20 cellular contexts compared by ENCODE assay signal in the genomic region with DNA sequence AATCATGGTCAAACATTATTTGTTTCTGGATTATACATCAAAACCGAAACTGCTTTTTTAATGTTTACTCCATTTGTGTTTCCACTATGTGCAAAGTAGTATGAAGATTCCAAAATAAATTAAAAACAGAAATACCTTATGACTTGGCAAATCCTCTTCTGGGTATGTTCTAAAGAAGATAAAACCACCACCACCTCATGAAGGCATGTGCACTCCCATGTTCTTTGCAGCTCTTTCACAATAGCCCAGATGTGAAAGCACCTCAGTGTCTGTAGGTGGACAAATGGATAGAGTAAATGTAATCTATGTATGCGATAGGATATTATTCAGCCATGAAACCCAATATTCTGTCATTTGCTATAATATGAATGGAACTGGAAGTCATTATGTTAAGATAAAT.
DNase-seq lines count a peak whose midpoint lies in the region; ATAC-seq lines count a peak whose summit lies in the region.
"Had no signal": no experiment of that assay in that cellular context is flagged by ENCODE, and none has a peak within 500 bp of the region (broad histone marks: within the 10 kb centered on the region; RNA-seq: fewer than 3 reads in every experiment).

No MANE protein-coding gene starts in this region.

- no peaks in the 10 kb centered on the region for H3K4me1 ChIP-seq in CD8-positive, alpha-beta memory T cell (ENCODE audit: insufficient read depth, low read length)

- H3K27me3 ChIP-seq in CD8-positive, alpha-beta memory T cell (ENCODE audit: insufficient read depth, low read length, poor library complexity, severe bottlenecking) = no peaks in the 10 kb centered on the region

- no peaks in the 10 kb centered on the region for H3K36me3 ChIP-seq in CD8-positive, alpha-beta memory T cell (ENCODE audit: insufficient read depth, low read length)

- ATAC-seq in activated CD4-positive, alpha-beta T cell treated with anti-CD3 and anti-CD28 coated beads for 36 hours = peak; percentile 75
- peak; percentile 81 for ATAC-seq in stimulated activated effector memory CD8-positive, alpha-beta T cell treated with anti-CD3 and anti-CD28 coated beads, Interleukin-12 subunit alpha, Interleukin-12 subunit beta, amount 100 ng/mL, for 72 hours
- no peak for ATAC-seq in HG02981 (IDR thresholded peaks at IDR 0.05; ENCODE audit: unreplicated experiment)
- ATAC-seq: HepG2 had no signal

- CTCF ChIA-PET in activated CD4-positive, alpha-beta T cell treated with anti-CD3 and anti-CD28 coated beads for 36 hours (lab: Charles Lee) = interaction anchor here (1.6 kb wide), 2 partner anchors 68 to 115 kb away, joined by 4 read pairs; no protein-coding TSS in a partner anchor
- CTCF ChIA-PET in CD8-positive, alpha-beta memory T cell (lab: Charles Lee) = no interaction called here

- no peak overlapping the region for H3K4me3 ChIP-seq in CD8-positive, alpha-beta memory T cell (ENCODE audit: low read length)

- POLR2A ChIA-PET in activated CD4-positive, alpha-beta T cell treated with anti-CD3 and anti-CD28 coated beads for 36 hours (lab: Charles Lee) = no interaction called here
- POLR2A ChIA-PET in CD8-positive, alpha-beta memory T cell (lab: Charles Lee) = no interaction called here

- H3K9me3 Mint-ChIP-seq in activated CD4-positive, alpha-beta T cell treated with anti-CD3 and anti-CD28 coated beads for 36 hours (ENCODE audit: low read depth) = no peaks in the 10 kb centered on the region
- H3K9me3 Mint-ChIP-seq in activated naive CD8-positive, alpha-beta T cell (ENCODE audit: low read depth) = no peaks in the 10 kb centered on the region
- no peaks in the 10 kb centered on the region for H3K9me3 Mint-ChIP-seq in activated naive CD8-positive, alpha-beta T cell treated with anti-CD3 and anti-CD28 coated beads for 36 hours
- H3K9me3 Mint-ChIP-seq in activated T-helper 1 cell treated with anti-CD3 and anti-CD28 coated beads, Interleukin-12 subunit alpha, Interleukin-12 subunit beta, Interleukin-2, Interleukin-4 antibody, amounts not matched to agents 30 ng/mL and 10 ng/mL and 1 ng/mL, durations not matched to agents 14 hours and 24 hours and 36 hours = no peaks in the 10 kb centered on the region
- no peaks in the 10 kb centered on the region for H3K9me3 Mint-ChIP-seq in stimulated activated effector memory CD8-positive, alpha-beta T cell treated with anti-CD3 and anti-CD28 coated beads, Interleukin-12 subunit alpha, Interleukin-12 subunit beta, amount 100 ng/mL, for 72 hours
- H3K9me3 Mint-ChIP-seq in CD8-positive, alpha-beta memory T cell = no peaks in the 10 kb centered on the region

- H3K27me3 Mint-ChIP-seq in activated CD4-positive, alpha-beta T cell treated with anti-CD3 and anti-CD28 coated beads for 36 hours = peaks cover 18% of the 10 kb centered on the region
- H3K27me3 Mint-ChIP-seq in activated naive CD8-positive, alpha-beta T cell = peaks cover 5% of the 10 kb centered on the region
- H3K27me3 Mint-ChIP-seq in activated naive CD8-positive, alpha-beta T cell treated with anti-CD3 and anti-CD28 coated beads for 36 hours = peaks cover 41% of the 10 kb centered on the region
- H3K27me3 Mint-ChIP-seq in activated T-helper 1 cell treated with anti-CD3 and anti-CD28 coated beads, Interleukin-12 subunit alpha, Interleukin-12 subunit beta, Interleukin-2, Interleukin-4 antibody, amounts not matched to agents 30 ng/mL and 10 ng/mL and 1 ng/mL, durations not matched to agents 14 hours and 24 hours and 36 hours (ENCODE audit: insufficient read depth) = peaks cover 14% of the 10 kb centered on the region
- H3K27me3 Mint-ChIP-seq in CD8-positive, alpha-beta memory T cell = peaks cover 18 to 70% of the 10 kb centered on the region in 2 donors

- peaks cover 21% of the 10 kb centered on the region for H3K4me1 Mint-ChIP-seq in activated CD4-positive, alpha-beta T cell treated with anti-CD3 and anti-CD28 coated beads for 36 hours
- peaks cover 11% of the 10 kb centered on the region for H3K4me1 Mint-ChIP-seq in activated naive CD8-positive, alpha-beta T cell (ENCODE audit: low read depth)
- H3K4me1 Mint-ChIP-seq in activated naive CD8-positive, alpha-beta T cell treated with anti-CD3 and anti-CD28 coated beads for 36 hours = peaks cover 10% of the 10 kb centered on the region
- H3K4me1 Mint-ChIP-seq in activated T-helper 1 cell treated with anti-CD3 and anti-CD28 coated beads, Interleukin-12 subunit alpha, Interleukin-12 subunit beta, Interleukin-2, Interleukin-4 antibody, amounts not matched to agents 30 ng/mL and 10 ng/mL and 1 ng/mL, durations not matched to agents 14 hours and 24 hours and 36 hours (ENCODE audit: low read depth) = peaks cover 24% of the 10 kb centered on the region
- H3K4me1 Mint-ChIP-seq in stimulated activated effector memory CD8-positive, alpha-beta T cell treated with anti-CD3 and anti-CD28 coated beads, Interleukin-12 subunit alpha, Interleukin-12 subunit beta, amount 100 ng/mL, for 72 hours = peaks cover 12% of the 10 kb centered on the region
- H3K4me1 Mint-ChIP-seq in CD8-positive, alpha-beta memory T cell = peaks cover 0 to 6% (median 0%) of the 10 kb centered on the region in 3 donors

- no peaks in the 10 kb centered on the region for H3K36me3 Mint-ChIP-seq in activated CD4-positive, alpha-beta T cell treated with anti-CD3 and anti-CD28 coated beads for 36 hours (ENCODE audit: low read depth)
- H3K36me3 Mint-ChIP-seq in activated naive CD8-positive, alpha-beta T cell = no peaks in the 10 kb centered on the region
- H3K36me3 Mint-ChIP-seq in activated naive CD8-positive, alpha-beta T cell treated with anti-CD3 and anti-CD28 coated beads for 36 hours = no peaks in the 10 kb centered on the region
- H3K36me3 Mint-ChIP-seq in activated T-helper 1 cell treated with anti-CD3 and anti-CD28 coated beads, Interleukin-12 subunit alpha, Interleukin-12 subunit beta, Interleukin-2, Interleukin-4 antibody, amounts not matched to agents 30 ng/mL and 10 ng/mL and 1 ng/mL, durations not matched to agents 14 hours and 24 hours and 36 hours (ENCODE audit: low read depth) = peaks cover 1% of the 10 kb centered on the region
- no peaks in the 10 kb centered on the region for H3K36me3 Mint-ChIP-seq in stimulated activated effector memory CD8-positive, alpha-beta T cell treated with anti-CD3 and anti-CD28 coated beads, Interleukin-12 subunit alpha, Interleukin-12 subunit beta, amount 100 ng/mL, for 72 hours
- H3K36me3 Mint-ChIP-seq in CD8-positive, alpha-beta memory T cell = no peaks in the 10 kb centered on the region

- no peak for DNase-seq in activated CD4-positive, alpha-beta T cell treated with anti-CD3 and anti-CD28 coated beads for 36 hours
- no peak for DNase-seq in activated CD4-positive, alpha-beta T cell treated with anti-CD3 and anti-CD28 coated beads for 1 hour
- DNase-seq in activated naive CD8-positive, alpha-beta T cell treated with anti-CD3 and anti-CD28 coated beads for 36 hours = no peak
- DNase-seq in activated T-helper 1 cell treated with anti-CD3 and anti-CD28 coated beads, Interleukin-12 subunit alpha, Interleukin-12 subunit beta, Interleukin-2, Interleukin-4 antibody, amounts not matched to agents 30 ng/mL and 10 ng/mL and 1 ng/mL, durations not matched to agents 14 hours and 24 hours and 36 hours (ENCODE audit: low spot score) = no peak
- no peak for DNase-seq in stimulated activated effector memory CD8-positive, alpha-beta T cell treated with anti-CD3 and anti-CD28 coated beads, Interleukin-12 subunit alpha, Interleukin-12 subunit beta, amount 100 ng/mL, for 72 hours (ENCODE audit: low spot score in 2 of 2)
- DNase-seq in CD8-positive, alpha-beta memory T cell = no peak
- DNase-seq: 8988T, COR-L47, DMS 273 treated with DMSO at 0.1 percent for 48 hours, DND-41, KBM-7, NCI-H1417 treated with DMSO at 0.1 percent for 48 hours, NCI-H187 treated with DMSO at 0.1 percent for 48 hours, NCI-H2227 treated with DMSO at 0.1 percent for 48 hours, NCI-H510A treated with DMSO at 0.1 percent for 48 hours, NCI-H774, OCI-M1 had no signal

- no peak overlapping the region for H3K4me3 Mint-ChIP-seq in activated CD4-positive, alpha-beta T cell treated with anti-CD3 and anti-CD28 coated beads for 36 hours
- H3K4me3 Mint-ChIP-seq in activated naive CD8-positive, alpha-beta T cell = no peak overlapping the region
- no peak overlapping the region for H3K4me3 Mint-ChIP-seq in activated naive CD8-positive, alpha-beta T cell treated with anti-CD3 and anti-CD28 coated beads for 36 hours
- H3K4me3 Mint-ChIP-seq in activated T-helper 1 cell treated with anti-CD3 and anti-CD28 coated beads, Interleukin-12 subunit alpha, Interleukin-12 subunit beta, Interleukin-2, Interleukin-4 antibody, amounts not matched to agents 30 ng/mL and 10 ng/mL and 1 ng/mL, durations not matched to agents 14 hours and 24 hours and 36 hours = no peak overlapping the region
- H3K4me3 Mint-ChIP-seq in stimulated activated effector memory CD8-positive, alpha-beta T cell treated with anti-CD3 and anti-CD28 coated beads, Interleukin-12 subunit alpha, Interleukin-12 subunit beta, amount 100 ng/mL, for 72 hours = no peak overlapping the region
- no peak overlapping the region for H3K4me3 Mint-ChIP-seq in CD8-positive, alpha-beta memory T cell

- no peaks in the 10 kb centered on the region for H3K9me3 ChIP-seq in CD8-positive, alpha-beta memory T cell (ENCODE audit: low read length)

- no peak overlapping the region for H3K27ac ChIP-seq in CD8-positive, alpha-beta memory T cell (ENCODE audit: low read depth, low read length)

- intact Hi-C loops in activated CD4-positive, alpha-beta T cell treated with anti-CD3 and anti-CD28 coated beads for 36 hours (cut with DNase I, micrococcal nuclease) = loop anchor here (2.0 to 5.0 kb wide), 3 partner anchors 55 to 437 kb away; no protein-coding TSS in a partner anchor
- intact Hi-C loops in activated T-helper 1 cell treated with anti-CD3 and anti-CD28 coated beads, Interleukin-12 subunit alpha, Interleukin-12 subunit beta, Interleukin-2, Interleukin-4 antibody, amounts not matched to agents 30 ng/mL and 10 ng/mL and 1 ng/mL, durations not matched to agents 14 hours and 24 hours and 36 hours (cut with micrococcal nuclease) = loop anchor here (1.0 to 2.0 kb wide), 3 partner anchors 25 to 56 kb away; no protein-coding TSS in a partner anchor

- H3K27ac Mint-ChIP-seq in activated CD4-positive, alpha-beta T cell treated with anti-CD3 and anti-CD28 coated beads for 36 hours = peak overlapping the region; percentile 52
- peak overlapping the region; percentile 62 for H3K27ac Mint-ChIP-seq in activated naive CD8-positive, alpha-beta T cell
- H3K27ac Mint-ChIP-seq in activated naive CD8-positive, alpha-beta T cell treated with anti-CD3 and anti-CD28 coated beads for 36 hours = no peak overlapping the region
- peak overlapping the region; percentile 54 for H3K27ac Mint-ChIP-seq in activated T-helper 1 cell treated with anti-CD3 and anti-CD28 coated beads, Interleukin-12 subunit alpha, Interleukin-12 subunit beta, Interleukin-2, Interleukin-4 antibody, amounts not matched to agents 30 ng/mL and 10 ng/mL and 1 ng/mL, durations not matched to agents 14 hours and 24 hours and 36 hours
- peak overlapping the region; percentile 13 for H3K27ac Mint-ChIP-seq in stimulated activated effector memory CD8-positive, alpha-beta T cell treated with anti-CD3 and anti-CD28 coated beads, Interleukin-12 subunit alpha, Interleukin-12 subunit beta, amount 100 ng/mL, for 72 hours
- H3K27ac Mint-ChIP-seq in CD8-positive, alpha-beta memory T cell = no peak overlapping the region

Comparison
In these comparisons a context has a peak if more than half of its experiments do, and no peak if none do; other contexts are left out.
1. H3K27ac Mint-ChIP-seq: peak in activated CD4-positive, alpha-beta T cell treated with anti-CD3 and anti-CD28 coated beads for 36 hours (single experiment), activated naive CD8-positive, alpha-beta T cell (single experiment), activated T-helper 1 cell treated with anti-CD3 and anti-CD28 coated beads, Interleukin-12 subunit alpha, Interleukin-12 subunit beta, Interleukin-2, Interleukin-4 antibody, amounts not matched to agents 30 ng/mL and 10 ng/mL and 1 ng/mL, durations not matched to agents 14 hours and 24 hours and 36 hours (single experiment) and stimulated activated effector memory CD8-positive, alpha-beta T cell treated with anti-CD3 and anti-CD28 coated beads, Interleukin-12 subunit alpha, Interleukin-12 subunit beta, amount 100 ng/mL, for 72 hours (single experiment); none in activated naive CD8-positive, alpha-beta T cell treated with anti-CD3 and anti-CD28 coated beads for 36 hours (single experiment) and CD8-positive, alpha-beta memory T cell (0 of 8).